26 cellular contexts compared by ENCODE assay signal in the genomic region with DNA sequence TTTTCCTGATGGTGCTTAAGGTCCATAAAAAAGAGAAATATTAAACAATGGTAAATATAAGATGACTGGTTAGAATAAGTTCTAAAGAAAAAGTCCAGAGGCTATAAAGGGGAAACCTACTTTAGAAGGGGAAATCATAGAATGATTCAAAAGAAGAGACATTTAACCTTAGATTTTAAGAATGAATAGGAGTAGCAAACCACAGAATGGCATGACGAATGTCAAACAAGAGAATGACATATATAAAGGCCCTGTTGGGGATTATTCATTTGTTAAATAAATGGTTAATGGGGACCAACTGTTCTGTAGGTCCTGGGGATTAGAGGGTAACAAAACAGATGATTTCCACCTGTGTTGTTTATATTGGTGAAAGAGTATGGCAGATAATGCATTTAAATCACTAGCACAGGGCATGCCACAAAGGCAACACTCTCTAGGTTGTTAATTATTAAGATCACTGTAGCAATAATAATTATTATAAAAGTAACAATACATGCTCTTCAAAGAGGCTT.
"Had no signal": no experiment of that assay in that cellular context is flagged by ENCODE, and none has a peak within 500 bp of the region (broad histone marks: within the 10 kb centered on the region; RNA-seq: fewer than 3 reads in every experiment).

No MANE protein-coding gene starts in this region.

- DNase-seq: immature natural killer cell; kidney; left colon; left lung; mesendoderm; naive B cell; natural killer cell; nephron progenitor cell; ovary; right lobe of liver; stimulated activated CD4-positive, alpha-beta T cell treated with anti-CD3 and anti-CD28 coated beads, Interleukin-1b, Interleukin-23, amount 100 ng/mL, for 48 hours; stimulated activated CD4-positive, alpha-beta T cell treated with anti-CD3 and anti-CD28 coated beads, Interleukin-2, amount 100 ng/mL, for 48 hours; stimulated activated CD4-positive, alpha-beta T cell treated with anti-CD3 and anti-CD28 coated beads, Interleukin-4, amount 100 ng/mL, for 4 hours; stimulated activated CD8-positive, alpha-beta memory T cell treated with anti-CD3 and anti-CD28 coated beads, Interleukin-4, amount 100 ng/mL, for 48 hours; stimulated activated naive CD4-positive, alpha-beta T cell treated with Interleukin-2 at 50 U/mL for 16 hours; stimulated activated naive CD8-positive, alpha-beta T cell treated with anti-CD3 and anti-CD28 coated beads, Interleukin-15, amount 100 ng/mL, for 72 hours; substantia nigra; uterus had no signal

- H3K4me1 ChIP-seq: left lung, right atrium auricular region, right lobe of liver, tibial nerve, uterus had no signal

- H3K4me3 Mint-ChIP-seq: immature natural killer cell; mesothelial cell of epicardium; naive B cell; natural killer cell; nephron progenitor cell; stimulated activated memory B cell treated with anti-CD40 and anti-IgM and Interleukin-4, amounts not matched to agents 10 μg/mL and 1 μg/mL and 100 μg/mL, for 72 hours; stimulated activated naive CD8-positive, alpha-beta T cell treated with anti-CD3 and anti-CD28 coated beads, Interleukin-15, amount 100 ng/mL, for 72 hours; type B pancreatic cell had no signal

- H3K4me2 ChIP-seq: smooth muscle cell had no signal

- H3K27ac Mint-ChIP-seq: immature natural killer cell; mesothelial cell of epicardium; naive B cell; natural killer cell; nephron progenitor cell; progenitor cell of endocrine pancreas; stimulated activated memory B cell treated with anti-CD40 and anti-IgM and Interleukin-4, amounts not matched to agents 10 μg/mL and 1 μg/mL and 100 μg/mL, for 72 hours; stimulated activated naive CD8-positive, alpha-beta T cell treated with anti-CD3 and anti-CD28 coated beads, Interleukin-15, amount 100 ng/mL, for 72 hours; type B pancreatic cell had no signal

- H3K9me3 ChIP-seq: ovary, right atrium auricular region, right lobe of liver, tibial nerve, uterus had no signal

- H3K27ac ChIP-seq: left lung, ovary, right atrium auricular region, right lobe of liver, tibial nerve, uterus had no signal

- H3K36me3 Mint-ChIP-seq: immature natural killer cell; mesothelial cell of epicardium; naive B cell; natural killer cell; stimulated activated memory B cell treated with anti-CD40 and anti-IgM and Interleukin-4, amounts not matched to agents 10 μg/mL and 1 μg/mL and 100 μg/mL, for 72 hours; type B pancreatic cell had no signal

- H3K4me1 Mint-ChIP-seq: immature natural killer cell; mesothelial cell of epicardium; naive B cell; natural killer cell; nephron progenitor cell; stimulated activated memory B cell treated with anti-CD40 and anti-IgM and Interleukin-4, amounts not matched to agents 10 μg/mL and 1 μg/mL and 100 μg/mL, for 72 hours; stimulated activated naive CD8-positive, alpha-beta T cell treated with anti-CD3 and anti-CD28 coated beads, Interleukin-15, amount 100 ng/mL, for 72 hours had no signal

- H3K36me3 ChIP-seq: left lung, ovary, right atrium auricular region, right lobe of liver, tibial nerve, uterus had no signal

- H3K27me3 ChIP-seq: left lung, ovary, right atrium auricular region, right lobe of liver, tibial nerve, uterus had no signal

- H3K4me3 ChIP-seq: left lung, lung, ovary, right atrium auricular region, right lobe of liver, smooth muscle cell, tibial nerve, uterus had no signal

- ATAC-seq: left colon; left lung; natural killer cell; right lobe of liver; stimulated activated memory B cell treated with anti-CD40 and anti-IgM and Interleukin-4, amounts not matched to agents 10 μg/mL and 1 μg/mL and 100 μg/mL, for 72 hours; stimulated activated naive CD8-positive, alpha-beta T cell treated with anti-CD3 and anti-CD28 coated beads, Interleukin-15, amount 100 ng/mL, for 72 hours had no signal

- H3K9me3 Mint-ChIP-seq: mesothelial cell of epicardium, nephron progenitor cell, type B pancreatic cell had no signal

- H3K27me3 Mint-ChIP-seq: naive B cell; progenitor cell of endocrine pancreas; stimulated activated memory B cell treated with anti-CD40 and anti-IgM and Interleukin-4, amounts not matched to agents 10 μg/mL and 1 μg/mL and 100 μg/mL, for 72 hours; stimulated activated naive CD8-positive, alpha-beta T cell treated with anti-CD3 and anti-CD28 coated beads, Interleukin-15, amount 100 ng/mL, for 72 hours; type B pancreatic cell had no signal
